Comparison of ENCODE assay signal across 8 cellular contexts in the genomic region with DNA sequence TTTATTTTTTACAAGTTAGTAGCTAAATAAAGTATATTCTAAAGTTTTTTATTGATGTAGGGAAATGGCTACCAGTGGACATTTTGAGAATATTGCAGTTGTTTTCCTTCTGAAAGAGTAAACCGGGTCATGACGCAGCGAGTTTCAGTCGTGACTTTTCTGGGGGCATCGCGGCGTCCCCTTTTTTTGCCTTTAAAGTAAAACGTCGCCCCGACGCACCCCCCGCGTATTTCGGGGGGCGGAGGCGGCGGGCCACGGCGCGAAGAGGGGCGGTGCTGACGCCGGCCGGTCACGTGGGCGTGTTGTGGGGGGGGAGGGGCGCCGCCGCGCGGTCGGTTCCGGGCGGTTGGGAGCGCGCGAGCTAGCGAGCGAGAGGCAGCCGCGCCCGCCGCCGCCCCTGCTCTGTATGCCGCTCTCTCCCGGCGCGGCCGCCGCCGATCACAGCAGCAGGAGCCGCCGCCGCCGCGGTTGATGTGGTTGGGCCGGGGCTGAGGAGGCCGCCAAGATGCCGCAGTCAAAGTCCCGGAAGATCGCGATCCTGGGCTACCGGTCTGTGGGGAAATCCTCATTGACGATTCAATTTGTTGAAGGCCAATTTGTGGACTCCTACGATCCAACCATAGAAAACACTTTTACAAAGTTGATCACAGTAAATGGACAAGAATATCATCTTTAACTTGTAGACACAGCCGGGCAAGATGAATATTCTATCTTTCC. TPM values are rescaled to one million over a fixed set of nuclear protein-coding genes. Genes with fewer than 3 reads are reported as not detected.
DNase-seq lines count a peak whose midpoint lies in the region; ATAC-seq and TF ChIP-seq lines count a peak whose summit lies in the region.
"Not testable (repeated sequence)": the region's sequence is repeated elsewhere in the genome, so short reads cannot be mapped to it uniquely, and the experiment has no call there.

No MANE protein-coding gene starts in this region.

- ATAC-seq in activated CD4-positive, alpha-beta T cell treated with anti-CD3 and anti-CD28 coated beads for 36 hours, result peak; percentile 100
- peak; percentile 100 for ATAC-seq in left ventricle myocardium superior

- H3K4me1 ChIP-seq in HUES6 (ENCODE audit: control insufficient read depth, insufficient read depth, low read length), result not testable (repeated sequence)

- H3K36me3 Mint-ChIP-seq in activated CD4-positive, alpha-beta T cell treated with anti-CD3 and anti-CD28 coated beads for 36 hours (ENCODE audit: low read depth); progenitor cell of endocrine pancreas (ENCODE audit: insufficient read depth); stimulated activated naive CD8-positive, alpha-beta T cell treated with anti-CD3 and anti-CD28 coated beads, Interleukin-15, Interleukin-2, amounts not matched to agents 100 ng/mL and 50 ng/mL, for 24 hours (ENCODE audit: low read depth): not testable (repeated sequence)

- POLR2A ChIA-PET in activated CD4-positive, alpha-beta T cell treated with anti-CD3 and anti-CD28 coated beads for 36 hours (lab: Charles Lee), result not testable (repeated sequence)

- not testable (repeated sequence) for H3K9me3 Mint-ChIP-seq in activated CD4-positive, alpha-beta T cell treated with anti-CD3 and anti-CD28 coated beads for 36 hours (ENCODE audit: low read depth); progenitor cell of endocrine pancreas (ENCODE audit: low read depth); stimulated activated naive CD8-positive, alpha-beta T cell treated with anti-CD3 and anti-CD28 coated beads, Interleukin-15, Interleukin-2, amounts not matched to agents 100 ng/mL and 50 ng/mL, for 24 hours

- H3K36me3 ChIP-seq in GM06990 (ENCODE audit: control insufficient read depth, insufficient read depth, low read length); HUES6 (ENCODE audit: control insufficient read depth, insufficient read depth, low read length): not testable (repeated sequence)

- CTCF ChIA-PET in activated CD4-positive, alpha-beta T cell treated with anti-CD3 and anti-CD28 coated beads for 36 hours (lab: Charles Lee), result not testable (repeated sequence)

- not testable (repeated sequence) for H3K27ac Mint-ChIP-seq in activated CD4-positive, alpha-beta T cell treated with anti-CD3 and anti-CD28 coated beads for 36 hours; progenitor cell of endocrine pancreas
- peak overlapping the region; percentile 40 for H3K27ac Mint-ChIP-seq in stimulated activated naive CD8-positive, alpha-beta T cell treated with anti-CD3 and anti-CD28 coated beads, Interleukin-15, Interleukin-2, amounts not matched to agents 100 ng/mL and 50 ng/mL, for 24 hours

- H3K4me1 Mint-ChIP-seq in activated CD4-positive, alpha-beta T cell treated with anti-CD3 and anti-CD28 coated beads for 36 hours; progenitor cell of endocrine pancreas (ENCODE audit: low read depth); stimulated activated naive CD8-positive, alpha-beta T cell treated with anti-CD3 and anti-CD28 coated beads, Interleukin-15, Interleukin-2, amounts not matched to agents 100 ng/mL and 50 ng/mL, for 24 hours (ENCODE audit: low read depth): not testable (repeated sequence)

- H3K4me3 Mint-ChIP-seq in activated CD4-positive, alpha-beta T cell treated with anti-CD3 and anti-CD28 coated beads for 36 hours, result peak overlapping the region; percentile 47
- peak overlapping the region; percentile 58 for H3K4me3 Mint-ChIP-seq in progenitor cell of endocrine pancreas (ENCODE audit: low read depth)
- peak overlapping the region; percentile 72 for H3K4me3 Mint-ChIP-seq in stimulated activated naive CD8-positive, alpha-beta T cell treated with anti-CD3 and anti-CD28 coated beads, Interleukin-15, Interleukin-2, amounts not matched to agents 100 ng/mL and 50 ng/mL, for 24 hours

- not testable (repeated sequence) for H3K9ac ChIP-seq in HUES6 (ENCODE audit: low read length)

- H3K27ac ChIP-seq in HUES6 (ENCODE audit: low read depth, low read length), result not testable (repeated sequence)

- TF ChIP-seq CTCF in GM06990 (IDR thresholded peaks at IDR 0.05; ENCODE audit: insufficient read depth, low read length, poor library complexity, severe bottlenecking); progenitor cell of endocrine pancreas (IDR thresholded peaks at IDR 0.05; ENCODE audit: unreplicated experiment): not testable (repeated sequence)

- H3K4me3 ChIP-seq in GM06990 (replicated peaks; ENCODE audit: low read depth, low read length) (peak overlapping the region; percentile 10; the same call in 1 of the 2 replicates), HUES6 (ENCODE audit: low read depth, low read length) (peak overlapping the region; percentile 45)

- not testable (repeated sequence) for H3K27me3 Mint-ChIP-seq in activated CD4-positive, alpha-beta T cell treated with anti-CD3 and anti-CD28 coated beads for 36 hours; progenitor cell of endocrine pancreas; stimulated activated naive CD8-positive, alpha-beta T cell treated with anti-CD3 and anti-CD28 coated beads, Interleukin-15, Interleukin-2, amounts not matched to agents 100 ng/mL and 50 ng/mL, for 24 hours

- not testable (repeated sequence) for H3K27me3 ChIP-seq in GM06990 (replicated peaks; ENCODE audit: control insufficient read depth, insufficient read depth, low read length); HUES6 (ENCODE audit: control insufficient read depth, insufficient read depth, low read length)

- DNase-seq in GM06990 (ENCODE audit: extremely low read depth, insufficient read length), result not testable (repeated sequence)
- DNase-seq in HCEC 1CT (peak; percentile 1), astrocyte of the hippocampus (ENCODE audit: low read depth, low spot score) (peak; percentile 0), left ventricle myocardium superior (peak; percentile 88), progenitor cell of endocrine pancreas (ENCODE audit: low spot score, unreplicated experiment) (peak; percentile 59)
- DNase-seq in activated CD4-positive, alpha-beta T cell treated with anti-CD3 and anti-CD28 coated beads for 36 hours, result peak; percentile 86

- intact Hi-C loops in activated CD4-positive, alpha-beta T cell treated with anti-CD3 and anti-CD28 coated beads for 36 hours (cut with DNase I, micrococcal nuclease); left ventricle myocardium superior (cut with micrococcal nuclease): not testable (repeated sequence)

- not testable (repeated sequence) for H3K9me3 ChIP-seq in HUES6 (ENCODE audit: control insufficient read depth, insufficient read depth, low read depth, low read length)

RNA-seq across cellular contexts. Expression of gene SYT15B, which starts 57.5 kb away (rescaled TPM):
- total RNA-seq in activated CD4-positive, alpha-beta T cell treated with anti-CD3 and anti-CD28 coated beads for 36 hours, result under 1 TPM; 0.05 to 0.12 TPM
- total RNA-seq in left ventricle myocardium superior (1.8 TPM), progenitor cell of endocrine pancreas (0.13 and 0.36 TPM in 2 replicates)
